In the genomic region with DNA sequence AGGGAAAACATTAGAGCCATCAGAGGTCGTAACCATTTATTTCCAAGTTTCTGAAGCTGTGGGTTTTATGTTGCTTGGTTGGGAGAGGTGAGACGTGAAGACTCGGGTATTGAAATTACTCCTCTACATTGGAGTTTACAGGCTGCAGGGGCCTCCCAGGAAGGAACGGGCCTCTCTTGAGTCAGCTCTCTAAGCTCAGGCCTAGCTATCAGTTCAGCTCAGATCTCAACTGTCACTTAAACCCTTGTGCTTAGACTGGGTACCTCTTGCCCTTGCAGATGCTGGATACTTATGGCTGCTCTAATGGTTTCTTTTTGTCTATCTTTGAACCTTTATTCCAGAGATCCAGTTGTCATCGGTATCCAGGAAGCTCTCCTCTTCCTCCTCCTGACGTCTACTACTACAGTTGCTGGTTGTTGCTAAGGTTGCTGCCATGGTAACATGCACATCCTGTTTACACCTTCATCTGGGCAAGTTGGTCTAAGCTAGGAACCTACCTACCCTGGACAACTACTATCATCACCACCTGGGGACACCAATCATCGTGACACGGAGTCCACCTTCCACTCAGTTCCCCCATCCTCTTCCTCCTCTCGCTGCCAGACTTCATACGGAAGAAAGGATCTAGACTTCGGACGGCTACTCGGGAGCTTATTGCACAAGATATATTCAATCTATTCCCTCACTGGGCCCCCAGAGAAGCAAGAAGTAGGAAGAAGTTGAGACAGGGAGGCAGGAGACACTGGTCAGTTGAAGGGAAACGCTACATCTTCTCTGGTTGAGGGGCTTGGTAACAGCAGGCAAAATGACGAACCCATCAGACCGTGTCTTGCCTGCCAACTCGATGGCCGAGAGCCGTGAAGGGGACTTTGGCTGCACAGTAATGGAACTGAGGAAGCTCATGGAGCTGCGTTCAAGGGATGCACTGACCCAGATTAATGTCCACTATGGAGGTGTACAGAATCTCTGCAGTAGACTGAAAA, we compare ENCODE assay signal across 8 cellular contexts. TPM values are rescaled to one million over a fixed set of nuclear protein-coding genes. Genes with fewer than 3 reads are reported as not detected.
DNase-seq lines count a peak whose midpoint lies in the region; ATAC-seq, FAIRE-seq and TF ChIP-seq lines count a peak whose summit lies in the region.

No MANE protein-coding gene starts in this region.

- no peaks in the 10 kb centered on the region for H3K9me3 Mint-ChIP-seq in naive B cell

- peak; percentile 72 to 88 for ATAC-seq in naive B cell (ENCODE audit: low read depth in 2 of 2)

- H3K27ac Mint-ChIP-seq in naive B cell, result peak overlapping the region; percentile 40 to 79 (median 66)

- H3K27me3 Mint-ChIP-seq in naive B cell, result no peaks in the 10 kb centered on the region

- WGBS in tibial nerve, 2 donors, result 76 to 78% methylated on average over 20 of the region's 20 CpGs

- DNase-seq in CD1c-positive myeloid dendritic cell (ENCODE audit: extremely low spot score) (peak; percentile 25), NAMALWA (ENCODE audit: low spot score) (peak; percentile 62), naive B cell (peak; percentile 25), H54 (ENCODE audit: insufficient read length, low spot score) (no peak), tibial nerve (ENCODE audit: low spot score in 2 of 2) (no peak), GF-D8 (lab: John Stamatoyannopoulos, UW) (no peak), MV-4-11 (lab: John Stamatoyannopoulos, UW) (no peak)
- DNase-seq in activated effector memory CD4-positive, alpha-beta T cell treated with Interleukin-2 at 50 U/mL for 16 hours, result peak; percentile 34

- TF ChIP-seq POLR2A in H54 (IDR thresholded peaks at IDR 0.05; ENCODE audit: low read depth, low read length) (no peak), tibial nerve (IDR thresholded peaks at IDR 0.05) (no peak)

- peaks cover 0 to 29% (median 0%) of the 10 kb centered on the region in 4 donors for H3K4me1 ChIP-seq in tibial nerve

- H3K36me3 ChIP-seq in tibial nerve, result peaks cover 0 to 34% (median 0%) of the 10 kb centered on the region in 3 donors

- no peak for FAIRE-seq in H54 (lab: Jason Lieb, UNC)

- no peak for TF ChIP-seq EP300 in tibial nerve (IDR thresholded peaks at IDR 0.05)

- no peaks in the 10 kb centered on the region for H3K27me3 ChIP-seq in tibial nerve

- H3K4me3 ChIP-seq in tibial nerve, result no peak overlapping the region

- peak overlapping the region in 1 of 8 donors; percentile 11 for H3K4me3 Mint-ChIP-seq in naive B cell

- H3K36me3 Mint-ChIP-seq in naive B cell, result peaks cover 0 to 7% of the 10 kb centered on the region in 2 donors

- H3K9me3 ChIP-seq in tibial nerve, result no peaks in the 10 kb centered on the region

- peak overlapping the region in 1 of 4 donors; percentile 3 for H3K27ac ChIP-seq in tibial nerve

- H3K4me1 Mint-ChIP-seq in naive B cell, result peaks cover 6 to 11% (median 7%) of the 10 kb centered on the region in 3 donors

- TF ChIP-seq CTCF in tibial nerve (IDR thresholded peaks at IDR 0.05), result no peak

RNA-seq across cellular contexts. Expression of gene ATP2B4, which starts 56.1 kb away (rescaled TPM):
- 1 to 10 TPM in 3 of 6 donors, under 1 TPM in 3; 0.52 to 1.9 (median 0.98) TPM for polyA plus RNA-seq in naive B cell (ENCODE audit: low read depth in 6 of 6)
- 100 to 1,000 TPM in 1 of 4 donors, 10 to 100 TPM in 3; 78.6 to 135 (median 85.0) TPM for total RNA-seq in tibial nerve

Comparison
In these comparisons a context has a peak if more than half of its experiments do, and no peak if none do; other contexts are left out.
1. DNase-seq: peak in CD1c-positive myeloid dendritic cell (single experiment), NAMALWA (single experiment), activated effector memory CD4-positive, alpha-beta T cell treated with Interleukin-2 at 50 U/mL for 16 hours (single experiment) and naive B cell (single experiment); none in H54 (single experiment), tibial nerve (0 of 2), GF-D8 (single experiment) and MV-4-11 (single experiment).